In genomic region chr16:85767569-85767968, GRCh38 we compare ENCODE assay signal across 11 cellular contexts. TPM values are rescaled to one million over a fixed set of nuclear protein-coding genes. Genes with fewer than 3 reads are reported as not detected.
A peak's percentile ranks its signal among the peaks of the same experiment; 100 is the strongest.
DNase-seq lines count a peak whose midpoint lies in the region; ATAC-seq and TF ChIP-seq lines count a peak whose summit lies in the region.
"Had no signal": no experiment of that assay in that cellular context is flagged by ENCODE, and none has a peak within 500 bp of the region (broad histone marks: within the 10 kb centered on the region; RNA-seq: fewer than 3 reads in every experiment).

No MANE protein-coding gene starts in this region.

- no peaks in the 10 kb centered on the region for H3K27me3 ChIP-seq in hepatocyte

- no peaks in the 10 kb centered on the region for H4K20me1 ChIP-seq in hepatocyte (ENCODE audit: insufficient read depth, poor library complexity, severe bottlenecking)

- WGBS in hepatocyte (ENCODE audit: low lambda C conversion rate, missing lambda C conversion rate), result 72% methylated on average over 7 of the region's 7 CpGs

- H3K4me3 ChIP-seq in hepatocyte, result no peak overlapping the region
- H3K4me3 ChIP-seq: GM12878 had no signal

- no peaks in the 10 kb centered on the region for H3K36me3 Mint-ChIP-seq in activated T-helper 17 cell treated with anti-CD3 and anti-CD28 coated beads, Interleukin-2, amount 50 U/mL, for 72 hours (ENCODE audit: low read depth)

- no peaks in the 10 kb centered on the region for H3K79me2 ChIP-seq in hepatocyte

- no peak overlapping the region for H3K27ac ChIP-seq in hepatocyte

- no peaks in the 10 kb centered on the region for H3K4me1 Mint-ChIP-seq in activated T-helper 17 cell treated with anti-CD3 and anti-CD28 coated beads, Interleukin-2, amount 50 U/mL, for 72 hours

- H3K27ac Mint-ChIP-seq in activated T-helper 17 cell treated with anti-CD3 and anti-CD28 coated beads, Interleukin-2, amount 50 U/mL, for 72 hours, result no peak overlapping the region

- no peak overlapping the region for H2AFZ ChIP-seq in hepatocyte

- no peaks in the 10 kb centered on the region for H3K9me3 ChIP-seq in hepatocyte (ENCODE audit: low read depth)
- H3K9me3 ChIP-seq: BE2C had no signal

- peak; percentile 93 for DNase-seq in A172 (ENCODE audit: low spot score)
- peak; percentile 48 for DNase-seq in HS-5 (ENCODE audit: low read depth)
- DNase-seq in hepatocyte (ENCODE audit: low spot score), result peak; percentile 48
- DNase-seq in activated effector memory CD4-positive, alpha-beta T cell treated with Interleukin-2 at 50 U/mL for 16 hours, result no peak
- DNase-seq in UCSD-AML1 (lab: John Stamatoyannopoulos, UW; ENCODE audit: unreplicated experiment), result no peak
- DNase-seq: activated CD4-positive, alpha-beta T cell treated with anti-CD3 and anti-CD28 coated beads for 4 hours; BE2C had no signal

- H3K9me3 Mint-ChIP-seq in activated T-helper 17 cell treated with anti-CD3 and anti-CD28 coated beads, Interleukin-2, amount 50 U/mL, for 72 hours, result no peaks in the 10 kb centered on the region

- H3K36me3 ChIP-seq in hepatocyte (replicated peaks; ENCODE audit: insufficient read depth, low read depth), result no peaks in the 10 kb centered on the region
- H3K36me3 ChIP-seq: BE2C had no signal

- H3K4me3 Mint-ChIP-seq in activated T-helper 17 cell treated with anti-CD3 and anti-CD28 coated beads, Interleukin-2, amount 50 U/mL, for 72 hours, result no peak overlapping the region

- ATAC-seq in activated T-helper 17 cell treated with anti-CD3 and anti-CD28 coated beads, Interleukin-2, amount 50 U/mL, for 72 hours (replicated peaks), result peak; percentile 31
- ATAC-seq in GM18909 (IDR thresholded peaks at IDR 0.05; ENCODE audit: poor library complexity, unreplicated experiment) (no peak), HG03039 (IDR thresholded peaks at IDR 0.05; ENCODE audit: unreplicated experiment) (no peak)
- ATAC-seq: GM12878 had no signal

- TF ChIP-seq CTCF in hepatocyte (IDR thresholded peaks at IDR 0.05; ENCODE audit: poor library complexity), result no peak

- no peak overlapping the region for H3K4me2 ChIP-seq in hepatocyte

- no peaks in the 10 kb centered on the region for H3K4me1 ChIP-seq in hepatocyte (ENCODE audit: insufficient read depth)
- H3K4me1 ChIP-seq: BE2C had no signal

- no peaks in the 10 kb centered on the region for H3K9me2 ChIP-seq in hepatocyte (replicated peaks; ENCODE audit: insufficient read depth)

- peaks cover 2% of the 10 kb centered on the region for H3K27me3 Mint-ChIP-seq in activated T-helper 17 cell treated with anti-CD3 and anti-CD28 coated beads, Interleukin-2, amount 50 U/mL, for 72 hours

RNA-seq across cellular contexts. Expression of gene C16orf74, which starts 16.7 kb away (rescaled TPM):
- total RNA-seq in A172 (2014; rRNA removed; shearing (Covaris generic)), result 10.9 and 11.1 TPM in 2 replicates
- total RNA-seq in activated T-helper 17 cell treated with anti-CD3 and anti-CD28 coated beads, Interleukin-2, amount 50 U/mL, for 72 hours, result under 1 TPM in 1 of 2 donors, not detected in 1; 0.35 TPM
- 1.4 and 5.3 TPM in 2 replicates for total RNA-seq in hepatocyte
- 7.8 and 11.5 TPM in 2 replicates for polyA plus RNA-seq in hepatocyte

RNA-seq across cellular contexts. Expression of gene EMC8, which starts 31.8 kb away (rescaled TPM):
- 65.9 and 68.5 TPM in 2 replicates for total RNA-seq in A172 (2014; rRNA removed; shearing (Covaris generic))
- 10 to 100 TPM; 17.4 to 42.7 TPM for total RNA-seq in activated T-helper 17 cell treated with anti-CD3 and anti-CD28 coated beads, Interleukin-2, amount 50 U/mL, for 72 hours
- 35.0 and 40.6 TPM in 2 replicates for total RNA-seq in hepatocyte
- 46.5 and 50.6 TPM in 2 replicates for polyA plus RNA-seq in hepatocyte

RNA-seq across cellular contexts. Expression of gene COX4I1, which starts 31.9 kb away (rescaled TPM):
- 784 and 875 TPM in 2 replicates for total RNA-seq in A172 (2014; rRNA removed; shearing (Covaris generic))
- total RNA-seq in activated T-helper 17 cell treated with anti-CD3 and anti-CD28 coated beads, Interleukin-2, amount 50 U/mL, for 72 hours, result 100 to 1,000 TPM; 415 to 467 TPM
- 449 and 496 TPM in 2 replicates for total RNA-seq in hepatocyte
- 655 and 694 TPM in 2 replicates for polyA plus RNA-seq in hepatocyte

Comparison
In these comparisons a context has a peak if more than half of its experiments do, and no peak if none do; other contexts are left out.
1. DNase-seq: peak in A172 (single experiment), HS-5 (single experiment) and hepatocyte (single experiment); none in activated effector memory CD4-positive, alpha-beta T cell treated with Interleukin-2 at 50 U/mL for 16 hours (single experiment) and UCSD-AML1 (single experiment).